8 cellular contexts compared by ENCODE assay signal in the genomic region with DNA sequence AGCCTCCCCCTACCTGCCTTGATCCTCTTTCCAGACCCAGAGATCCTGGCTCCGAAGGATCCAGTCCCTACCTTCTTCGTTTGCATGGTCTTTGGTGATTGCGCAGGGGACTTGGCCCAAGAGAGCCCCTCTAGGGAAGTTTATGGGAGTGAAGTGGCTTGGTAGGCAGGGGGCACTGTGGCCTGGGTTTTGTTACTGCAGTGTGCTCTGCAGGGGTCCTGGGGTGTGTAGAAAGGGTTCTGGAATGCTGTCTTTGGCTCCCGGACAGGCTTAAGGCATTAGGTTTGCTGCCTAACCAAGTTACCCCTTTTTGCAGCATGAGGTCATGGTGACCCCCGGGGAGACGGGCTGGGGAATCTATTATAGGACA. TPM values are rescaled to one million over a fixed set of nuclear protein-coding genes. Genes with fewer than 3 reads are reported as not detected.
A peak's percentile ranks its signal among the peaks of the same experiment; 100 is the strongest.
DNase-seq lines count a peak whose midpoint lies in the region; ATAC-seq and TF ChIP-seq lines count a peak whose summit lies in the region.

No MANE protein-coding gene starts in this region.

- no peak for TF ChIP-seq POLR2A in NB4 (IDR thresholded peaks at IDR 0.05; ENCODE audit: extremely low read depth, insufficient read length)

- H3K79me1 ChIP-seq in trophoblast cell (ENCODE audit: low read length) = peaks cover 4% of the 10 kb centered on the region

- H3K4me2 ChIP-seq in trophoblast cell (ENCODE audit: low read length) = peak overlapping the region; percentile 88

- H2BK12ac ChIP-seq in trophoblast cell (ENCODE audit: low read length) = no peak overlapping the region

- no peak overlapping the region for H2BK5ac ChIP-seq in trophoblast cell (ENCODE audit: low read depth, low read length, poor library complexity)

- H3K27me3 ChIP-seq in endocrine pancreas (ENCODE audit: control insufficient read depth, insufficient read depth, low read length) = no peaks in the 10 kb centered on the region
- H3K27me3 ChIP-seq in trophoblast cell (ENCODE audit: insufficient read depth, low read length) = no peaks in the 10 kb centered on the region

- H4K91ac ChIP-seq in trophoblast cell (ENCODE audit: low read depth, low read length) = no peak overlapping the region

- H4K12ac ChIP-seq in trophoblast cell (ENCODE audit: low read depth, low read length) = no peak overlapping the region

- WGBS in trophoblast cell (ENCODE audit: extremely low coverage, insufficient coverage, insufficient read length) = no CpG with 5 or more reads among the region's 6 CpGs

- no peak overlapping the region for H3K18ac ChIP-seq in trophoblast cell (ENCODE audit: low read length)

- no peak for ATAC-seq in HG03354 (IDR thresholded peaks at IDR 0.05; ENCODE audit: poor library complexity, severe bottlenecking, unreplicated experiment)

- TF ChIP-seq CTCF in NB4 (IDR thresholded peaks at IDR 0.05; ENCODE audit: low read depth, low read length) = peak; percentile 8

- no peak overlapping the region for H3K4ac ChIP-seq in trophoblast cell (ENCODE audit: low read depth, low read length)

- H2AK5ac ChIP-seq in trophoblast cell (ENCODE audit: low read length) = no peak overlapping the region

- no peak overlapping the region for H2BK120ac ChIP-seq in trophoblast cell (ENCODE audit: insufficient read depth, low read length, poor library complexity)

- no peak overlapping the region for H3K14ac ChIP-seq in trophoblast cell (ENCODE audit: low read length)

- no peak overlapping the region for H4K8ac ChIP-seq in trophoblast cell (ENCODE audit: low read depth, low read length)

- H3K27ac ChIP-seq in trophoblast cell (ENCODE audit: low read depth, low read length) = no peak overlapping the region

- H3K9me3 ChIP-seq in endocrine pancreas (ENCODE audit: control insufficient read depth, low read length) (no peaks in the 10 kb centered on the region), trophoblast cell (ENCODE audit: insufficient read depth, low read depth, low read length) (no peaks in the 10 kb centered on the region)

- DNase-seq in COR-L47 (lab: John Stamatoyannopoulos, UW) = peak; percentile 10
- peak; percentile 22 for DNase-seq in NB4 (ENCODE audit: low read depth)
- DNase-seq in trophoblast cell = no peak
- no peak for DNase-seq in DMS114 treated with DMSO at 0.1 percent for 48 hours (lab: John Stamatoyannopoulos, UW; ENCODE audit: unreplicated experiment)
- no peak for DNase-seq in NCI-H1105 (lab: John Stamatoyannopoulos, UW)
- DNase-seq in ureter (ENCODE audit: low spot score) = no peak

- peaks cover 5% of the 10 kb centered on the region for H3K36me3 ChIP-seq in endocrine pancreas (ENCODE audit: control insufficient read depth, insufficient read depth, low read length)
- peaks cover 8 to 17% of the 10 kb centered on the region in 2 experiments for H3K36me3 ChIP-seq in trophoblast cell (ENCODE audit: control insufficient read depth in 1 of 2, insufficient read depth in 2 of 2, low read length in 2 of 2)

- H3K23ac ChIP-seq in trophoblast cell (ENCODE audit: low read length) = no peak overlapping the region

- no peak overlapping the region for H2AFZ ChIP-seq in trophoblast cell (ENCODE audit: insufficient read depth, low read length, poor library complexity)

- H3K9ac ChIP-seq in endocrine pancreas (ENCODE audit: control insufficient read depth, insufficient read depth, low read length) = peak overlapping the region; percentile 85
- H3K9ac ChIP-seq in trophoblast cell (ENCODE audit: low read length) = no peak overlapping the region

- H3K4me3 ChIP-seq in NB4 (ENCODE audit: low read depth, low read length) (no peak overlapping the region), endocrine pancreas (ENCODE audit: control insufficient read depth, insufficient read depth, low read length) (peak overlapping the region; percentile 43), trophoblast cell (ENCODE audit: low read depth, low read length) (no peak overlapping the region)

- no peaks in the 10 kb centered on the region for H3K79me2 ChIP-seq in trophoblast cell (ENCODE audit: control insufficient read depth, insufficient read depth, low read length, poor library complexity)

- H3K4me1 ChIP-seq in endocrine pancreas (ENCODE audit: control insufficient read depth, insufficient read depth, low read length) (no peaks in the 10 kb centered on the region), trophoblast cell (ENCODE audit: control insufficient read depth in 1 of 2, insufficient read depth in 2 of 2, low read length in 2 of 2) (peaks cover 5 to 17% of the 10 kb centered on the region in 2 experiments)

RNA-seq across cellular contexts. Expression of a gene that starts 3.8 kb away (rescaled TPM):
- polyA plus RNA-seq in trophoblast cell (2013) = 9.5 and 9.6 TPM in 2 replicates
- total RNA-seq in ureter = 40.7 TPM

RNA-seq across cellular contexts. Expression of a gene that starts 8.2 kb away (rescaled TPM):
- polyA plus RNA-seq in trophoblast cell (2013) = not detected in 2 replicates
- total RNA-seq in ureter = not detected

RNA-seq across cellular contexts. Expression of a gene that starts 56.7 kb away (rescaled TPM):
- 65.1 and 69.2 TPM in 2 replicates for polyA plus RNA-seq in trophoblast cell (2013)
- 110 TPM for total RNA-seq in ureter

Comparison
In these comparisons a context has a peak if more than half of its experiments do, and no peak if none do; other contexts are left out.
1. DNase-seq: peak in COR-L47 (single experiment) and NB4 (single experiment); none in trophoblast cell (0 of 2), DMS114 treated with DMSO at 0.1 percent for 48 hours (single experiment), NCI-H1105 (single experiment) and ureter (single experiment).